9 cellular contexts compared by ENCODE assay signal in the genomic region with DNA sequence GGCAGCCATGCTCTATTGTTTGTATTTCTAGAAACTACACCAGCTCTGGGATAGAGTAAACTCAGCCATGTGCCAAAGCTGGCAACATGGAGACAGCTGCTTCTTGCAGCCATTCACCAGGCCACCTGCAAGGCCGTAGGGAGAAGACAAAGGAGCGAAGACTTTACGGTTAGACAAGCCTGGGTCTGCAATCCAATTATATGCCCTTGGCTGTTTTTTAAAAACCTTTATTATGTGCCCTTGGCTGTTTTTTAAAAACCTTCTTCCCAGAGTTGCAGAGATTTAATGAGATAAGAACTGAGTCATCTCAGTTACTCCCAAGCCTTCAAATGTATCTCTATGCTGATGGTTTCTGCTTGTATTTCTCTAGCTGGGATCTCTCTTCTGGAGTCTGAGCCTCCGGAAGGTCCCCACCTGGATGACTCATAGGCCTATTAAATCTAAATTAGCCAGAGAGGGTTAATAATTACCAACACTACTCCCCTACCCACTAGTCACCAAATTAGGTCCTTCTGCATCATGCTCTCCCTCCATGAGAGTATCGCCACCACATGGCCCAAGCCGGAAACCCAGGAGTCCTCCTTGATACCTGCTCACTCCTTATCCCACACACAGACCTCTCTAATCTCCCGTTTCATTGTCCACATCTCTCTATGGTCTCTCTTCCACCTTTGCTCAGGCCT. TPM values are rescaled to one million over a fixed set of nuclear protein-coding genes. Genes with fewer than 3 reads are reported as not detected.
DNase-seq lines count a peak whose midpoint lies in the region; ATAC-seq, FAIRE-seq and TF ChIP-seq lines count a peak whose summit lies in the region.
"Had no signal": no experiment of that assay in that cellular context is flagged by ENCODE, and none has a peak within 500 bp of the region (broad histone marks: within the 10 kb centered on the region; RNA-seq: fewer than 3 reads in every experiment).

No MANE protein-coding gene starts in this region.

- peak overlapping the region in 1 of 2 experiments; percentile 11 for H3K14ac ChIP-seq in mesenchymal stem cell (ENCODE audit: low read length in 2 of 2)

- no peaks in the 10 kb centered on the region for H3K36me3 Mint-ChIP-seq in astrocyte (ENCODE audit: low read depth, unreplicated experiment)
- H3K36me3 Mint-ChIP-seq in activated naive CD8-positive, alpha-beta T cell treated with anti-CD3 and anti-CD28 coated beads for 36 hours, result no peaks in the 10 kb centered on the region

- no peak overlapping the region for H3K4ac ChIP-seq in mesenchymal stem cell (ENCODE audit: low read depth in 1 of 2, low read length in 2 of 2)

- H3K27ac Mint-ChIP-seq in astrocyte (ENCODE audit: unreplicated experiment), result peak overlapping the region; percentile 72
- H3K27ac Mint-ChIP-seq in activated naive CD8-positive, alpha-beta T cell treated with anti-CD3 and anti-CD28 coated beads for 36 hours, result no peak overlapping the region

- H3K4me2 ChIP-seq in astrocyte (ENCODE audit: low read length), result peak overlapping the region; percentile 68
- no peak overlapping the region for H3K4me2 ChIP-seq in mesenchymal stem cell (ENCODE audit: low read length, poor library complexity, severe bottlenecking)

- no peak overlapping the region for H3K23ac ChIP-seq in mesenchymal stem cell (ENCODE audit: low read length in 2 of 2)

- no peak overlapping the region for H4K91ac ChIP-seq in mesenchymal stem cell (ENCODE audit: low read length)

- H3K36me3 ChIP-seq in astrocyte (ENCODE audit: insufficient read depth, low read length), result no peaks in the 10 kb centered on the region
- no peaks in the 10 kb centered on the region for H3K36me3 ChIP-seq in mesenchymal stem cell (ENCODE audit: control insufficient read depth in 1 of 2, insufficient read depth in 2 of 2, low read depth in 1 of 2, low read length in 2 of 2)
- H3K36me3 ChIP-seq: sigmoid colon had no signal

- H3K79me1 ChIP-seq in mesenchymal stem cell (replicated peaks; ENCODE audit: low read length, poor library complexity, severe bottlenecking), result no peaks in the 10 kb centered on the region

- H3K4me1 Mint-ChIP-seq in astrocyte (ENCODE audit: low read depth, unreplicated experiment), result peaks cover 31% of the 10 kb centered on the region
- H3K4me1 Mint-ChIP-seq in activated naive CD8-positive, alpha-beta T cell treated with anti-CD3 and anti-CD28 coated beads for 36 hours, result peaks cover 11% of the 10 kb centered on the region

- H3K4me1 ChIP-seq in astrocyte (ENCODE audit: insufficient read depth, low read length) (peaks cover 35% of the 10 kb centered on the region), mesenchymal stem cell (ENCODE audit: control insufficient read depth, insufficient read depth, low read depth, low read length) (peaks cover 3% of the 10 kb centered on the region)
- H3K4me1 ChIP-seq: sigmoid colon had no signal

- H3K18ac ChIP-seq in mesenchymal stem cell (ENCODE audit: low read depth in 1 of 2, low read length in 2 of 2), result no peak overlapping the region

- H2AK5ac ChIP-seq in mesenchymal stem cell (ENCODE audit: low read length, severe bottlenecking), result no peak overlapping the region

- H2AFZ ChIP-seq in astrocyte (ENCODE audit: low read depth, low read length) (no peak overlapping the region), mesenchymal stem cell (ENCODE audit: low read depth, low read length) (no peak overlapping the region)

- no peak for FAIRE-seq in astrocyte (lab: Jason Lieb, UNC)

- peak overlapping the region in 1 of 2 experiments; percentile 61 for H2BK12ac ChIP-seq in mesenchymal stem cell (ENCODE audit: low read length in 2 of 2)

- no peaks in the 10 kb centered on the region for H4K20me1 ChIP-seq in astrocyte (ENCODE audit: insufficient read depth, low read length)

- H2BK120ac ChIP-seq in mesenchymal stem cell (ENCODE audit: low read depth, low read length), result no peak overlapping the region

- H3K79me2 ChIP-seq in astrocyte (ENCODE audit: insufficient read depth, low read length), result no peaks in the 10 kb centered on the region

- DNase-seq in ELR (ENCODE audit: low read depth), result peak; percentile 63
- DNase-seq in astrocyte (ENCODE audit: low read depth), result no peak
- no peak for DNase-seq in mesenchymal stem cell
- DNase-seq in NCI-H446 treated with DMSO at 0.1 percent for 48 hours (lab: John Stamatoyannopoulos, UW), result no peak
- DNase-seq in activated naive CD8-positive, alpha-beta T cell treated with anti-CD3 and anti-CD28 coated beads for 36 hours, result no peak
- DNase-seq: sigmoid colon had no signal

- peak overlapping the region; percentile 7 for H3K27ac ChIP-seq in astrocyte (ENCODE audit: low read depth, low read length)
- no peak overlapping the region for H3K27ac ChIP-seq in mesenchymal stem cell (ENCODE audit: low read length, poor library complexity, severe bottlenecking)

- H2BK15ac ChIP-seq in mesenchymal stem cell (ENCODE audit: low read depth, poor library complexity, severe bottlenecking), result no peak overlapping the region

- no peak overlapping the region for H2BK5ac ChIP-seq in mesenchymal stem cell (ENCODE audit: low read depth, low read length, poor library complexity, severe bottlenecking)

- ATAC-seq in HG02678 (IDR thresholded peaks at IDR 0.05; ENCODE audit: unreplicated experiment) (peak; percentile 51), GM21447 (IDR thresholded peaks at IDR 0.05; ENCODE audit: unreplicated experiment) (no peak), HG02870 (IDR thresholded peaks at IDR 0.05; ENCODE audit: unreplicated experiment) (no peak)

- peaks cover 1% of the 10 kb centered on the region for H3K9me3 Mint-ChIP-seq in astrocyte (ENCODE audit: unreplicated experiment)
- H3K9me3 Mint-ChIP-seq in activated naive CD8-positive, alpha-beta T cell treated with anti-CD3 and anti-CD28 coated beads for 36 hours, result no peaks in the 10 kb centered on the region

- H4K8ac ChIP-seq in mesenchymal stem cell (ENCODE audit: low read length), result no peak overlapping the region

- H3K9ac ChIP-seq in astrocyte (ENCODE audit: low read length), result no peak overlapping the region
- peak overlapping the region; percentile 83 for H3K9ac ChIP-seq in mesenchymal stem cell (ENCODE audit: low read length)

- H3K27me3 ChIP-seq in astrocyte (ENCODE audit: insufficient read depth, low read length) (no peaks in the 10 kb centered on the region), mesenchymal stem cell (ENCODE audit: control insufficient read depth in 1 of 2, insufficient read depth in 1 of 2, low read length in 2 of 2) (no peaks in the 10 kb centered on the region)
- H3K27me3 ChIP-seq: sigmoid colon had no signal

- H3K9me3 ChIP-seq in astrocyte (ENCODE audit: insufficient read depth, low read depth, low read length) (no peaks in the 10 kb centered on the region), mesenchymal stem cell (ENCODE audit: control insufficient read depth, low read length) (no peaks in the 10 kb centered on the region)
- H3K9me3 ChIP-seq: sigmoid colon had no signal

- H3K4me3 ChIP-seq in astrocyte (ENCODE audit: insufficient read depth, low read depth, low read length) (no peak overlapping the region), mesenchymal stem cell (ENCODE audit: insufficient read depth in 1 of 2, low read depth in 1 of 2, low read length in 2 of 2) (no peak overlapping the region)
- H3K4me3 ChIP-seq: sigmoid colon had no signal

- H3K27me3 Mint-ChIP-seq in astrocyte (ENCODE audit: low read depth, unreplicated experiment), result no peaks in the 10 kb centered on the region
- H3K27me3 Mint-ChIP-seq in activated naive CD8-positive, alpha-beta T cell treated with anti-CD3 and anti-CD28 coated beads for 36 hours, result no peaks in the 10 kb centered on the region

- no peak overlapping the region for H3K4me3 Mint-ChIP-seq in astrocyte (ENCODE audit: unreplicated experiment)
- no peak overlapping the region for H3K4me3 Mint-ChIP-seq in activated naive CD8-positive, alpha-beta T cell treated with anti-CD3 and anti-CD28 coated beads for 36 hours

- 86% methylated on average over 5 of the region's 7 CpGs for WGBS in mesenchymal stem cell

- no peak for TF ChIP-seq CTCF in astrocyte (IDR thresholded peaks at IDR 0.05; ENCODE audit: insufficient read depth, low read depth, low read length)

RNA-seq across cellular contexts. Expression of a gene that starts 17.5 kb away (rescaled TPM):
- total RNA-seq in astrocyte, result 5.3 and 6.7 TPM in 2 replicates
- 80.0 TPM for polyA plus RNA-seq in mesenchymal stem cell (2013, experiment 1 of 2)
- polyA plus RNA-seq in mesenchymal stem cell (2013, experiment 2 of 2), result 82.7 TPM
- 10 to 100 TPM; 20.8 to 22.4 TPM for total RNA-seq in activated naive CD8-positive, alpha-beta T cell treated with anti-CD3 and anti-CD28 coated beads for 36 hours
